Comparison of ENCODE assay signal across 27 cellular contexts in the genomic region with DNA sequence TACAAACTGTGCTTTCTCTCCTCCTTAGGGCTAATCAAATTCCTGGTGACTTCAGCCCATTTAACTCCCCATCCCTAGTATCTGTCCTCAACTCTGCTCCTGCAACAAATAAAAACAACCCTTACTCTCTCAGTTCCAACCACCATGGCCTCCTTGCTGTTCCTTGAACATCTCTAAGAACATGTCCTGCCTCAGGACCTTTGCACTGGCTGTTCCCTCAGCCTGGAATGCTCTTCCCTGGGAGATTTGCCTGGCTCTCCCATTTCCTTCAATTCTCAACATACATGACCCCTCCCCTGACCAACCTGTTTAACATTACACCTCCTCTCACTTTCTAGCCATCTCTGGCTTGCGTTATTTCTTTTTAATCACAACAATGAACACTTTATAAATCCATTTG.
"Had no signal": no experiment of that assay in that cellular context is flagged by ENCODE, and none has a peak within 500 bp of the region (broad histone marks: within the 10 kb centered on the region; RNA-seq: fewer than 3 reads in every experiment).

No MANE protein-coding gene starts in this region.

- DNase-seq: stimulated activated CD4-positive, alpha-beta T cell treated with anti-CD3 and anti-CD28 coated beads, Interleukin-2, amount 100 ng/mL, for 48 hours; stimulated activated CD4-positive, alpha-beta T cell treated with anti-CD3 and anti-CD28 coated beads, Interleukin-4, amount 100 ng/mL, for 1 hour; stimulated activated CD4-positive, alpha-beta T cell treated with anti-CD3 and anti-CD28 coated beads, Interleukin-4, amount 100 ng/mL, for 24 hours; stimulated activated CD4-positive, alpha-beta T cell treated with anti-CD3 and anti-CD28 coated beads, Interleukin-4, amount 100 ng/mL, for 4 hours; stimulated activated CD8-positive, alpha-beta memory T cell treated with anti-CD3 and anti-CD28 coated beads, Interleukin-4, amount 100 ng/mL, for 48 hours; stimulated activated naive B cell treated with anti-CD40 and anti-IgM and Interleukin-4, amounts not matched to agents 10 μg/mL and 1 μg/mL and 100 μg/mL, for 72 hours; stimulated activated naive CD4-positive, alpha-beta T cell; stimulated activated naive CD4-positive, alpha-beta T cell treated with Interleukin-2 at 50 U/mL for 16 hours; stimulated activated naive CD8-positive, alpha-beta T cell treated with anti-CD3 and anti-CD28 coated beads, Interleukin-15, amount 100 ng/mL, for 72 hours; stimulated activated naive CD8-positive, alpha-beta T cell treated with anti-CD3 and anti-CD28 coated beads, Interleukin-15, Interleukin-2, amounts not matched to agents 100 U/mL and 50 U/mL, for 24 hours; stomach; substantia nigra; testis; thyroid gland; tibial artery; transverse colon; trophoblast cell; upper lobe of left lung; upper lobe of right lung; uterus had no signal

- H3K4me1 ChIP-seq: stomach, suprapubic skin, testis, thyroid gland, tibial artery, tibial nerve, transverse colon, upper lobe of left lung, upper lobe of right lung, uterus, vagina had no signal

- H3K9me3 ChIP-seq: suprapubic skin, testis, thoracic aorta, thyroid gland, transverse colon, upper lobe of left lung, upper lobe of right lung, uterus, vagina had no signal

- ATAC-seq: stimulated activated effector memory CD8-positive, alpha-beta T cell treated with anti-CD3 and anti-CD28 coated beads, Interleukin-12 subunit alpha, Interleukin-12 subunit beta, amount 100 ng/mL, for 72 hours; stimulated activated memory B cell treated with anti-CD40 and anti-IgM and Interleukin-4, amounts not matched to agents 10 μg/mL and 1 μg/mL and 100 μg/mL, for 72 hours; stimulated activated naive B cell treated with anti-CD40 and anti-IgM and Interleukin-4, amounts not matched to agents 10 μg/mL and 1 μg/mL and 100 μg/mL, for 72 hours; stimulated activated naive CD8-positive, alpha-beta T cell treated with anti-CD3 and anti-CD28 coated beads, Interleukin-15, amount 100 ng/mL, for 72 hours; stimulated activated naive CD8-positive, alpha-beta T cell treated with anti-CD3 and anti-CD28 coated beads, Interleukin-15, Interleukin-2, amounts not matched to agents 100 U/mL and 50 U/mL, for 24 hours; upper lobe of right lung had no signal

- H3K27ac ChIP-seq: stomach, suprapubic skin, testis, thoracic aorta, thyroid gland, tibial artery, tibial nerve, transverse colon, upper lobe of left lung, upper lobe of right lung, uterus, vagina had no signal

- H3K4me3 ChIP-seq: stomach, suprapubic skin, testis, thoracic aorta, thyroid gland, tibial artery, tibial nerve, transverse colon, upper lobe of left lung, upper lobe of right lung, uterus, vagina had no signal

- H3K36me3 ChIP-seq: stomach, suprapubic skin, thoracic aorta, thyroid gland, tibial artery, tibial nerve, transverse colon, upper lobe of left lung, upper lobe of right lung, uterus, vagina had no signal

- H3K27me3 ChIP-seq: testis, thyroid gland, tibial artery, tibial nerve, transverse colon, upper lobe of left lung, upper lobe of right lung, uterus, vagina had no signal

- FAIRE-seq: urothelium cell line had no signal
